Comparison of ENCODE assay signal across 13 cellular contexts in the genomic region with DNA sequence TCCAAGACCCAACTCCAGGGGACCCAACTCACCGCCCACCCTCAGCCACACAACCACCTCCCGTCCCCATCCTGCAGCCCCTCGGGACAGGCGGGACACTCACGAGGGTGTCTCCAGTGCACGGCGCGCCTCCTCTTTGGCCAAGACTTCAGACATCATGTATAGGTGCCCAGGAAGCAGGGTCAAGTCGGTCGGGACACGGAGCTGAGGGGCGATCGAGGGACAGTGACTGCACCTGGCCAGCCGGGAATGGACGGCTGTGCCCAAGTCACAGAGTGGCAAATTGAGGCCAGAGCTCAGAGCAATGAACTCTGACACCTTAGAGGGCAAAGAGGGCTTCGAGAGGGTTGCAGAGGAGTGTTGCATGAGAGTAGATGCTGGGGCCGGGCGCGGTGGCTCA. TPM values are rescaled to one million over a fixed set of nuclear protein-coding genes. Genes with fewer than 3 reads are reported as not detected.
A peak's percentile ranks its signal among the peaks of the same experiment; 100 is the strongest.
DNase-seq lines count a peak whose midpoint lies in the region; FAIRE-seq and TF ChIP-seq lines count a peak whose summit lies in the region.
"Had no signal": no experiment of that assay in that cellular context is flagged by ENCODE, and none has a peak within 500 bp of the region (broad histone marks: within the 10 kb centered on the region; RNA-seq: fewer than 3 reads in every experiment).

No MANE protein-coding gene starts in this region.

- no peak overlapping the region for H4K91ac ChIP-seq in H1 (replicated peaks; ENCODE audit: insufficient read length, low read length)

- no peaks in the 10 kb centered on the region; a peak in 1 of 7 replicates for H3K27me3 ChIP-seq in H1 (replicated peaks in 1 of 4; ENCODE audit: control insufficient read depth in 3 of 4, extremely low read depth in 1 of 4, insufficient read depth in 3 of 4, low read length in 3 of 4)

- TF ChIP-seq EP300 in H1 (IDR thresholded peaks at IDR 0.05; ENCODE audit: borderline replicate concordance in 1 of 2, low read depth in 2 of 2, low read length in 2 of 2): no peak

- no peak for TF ChIP-seq RAD21 in H1 (IDR thresholded peaks at IDR 0.05 in 1 of 2, conservative IDR thresholded peaks at IDR 0.05 in 1 of 2; ENCODE audit: low read depth in 2 of 2, low read length in 2 of 2)

- peaks cover 0 to under 1% (median 0%) of the 10 kb centered on the region in 4 experiments; a peak in 2 of 8 replicates for H3K36me3 ChIP-seq in H1 (ENCODE audit: control insufficient read depth in 2 of 4, insufficient read depth in 4 of 4, low read length in 3 of 4)
- H3K36me3 ChIP-seq: tibial nerve had no signal

- no peaks in the 10 kb centered on the region for H3K79me1 ChIP-seq in H1 (ENCODE audit: low read depth, low read length)

- no peak overlapping the region for H3K27ac Mint-ChIP-seq in activated CD4-positive, alpha-beta memory T cell treated with anti-CD3 and anti-CD28 coated beads for 36 hours

- peaks cover 0 to 6% (median 3%) of the 10 kb centered on the region in 4 experiments; a peak in 5 of 7 replicates for H3K4me1 ChIP-seq in H1 (replicated peaks in 1 of 4; ENCODE audit: control insufficient read depth in 3 of 4, insufficient read depth in 4 of 4, low read length in 3 of 4)

- peaks cover 7% of the 10 kb centered on the region for H3K36me3 Mint-ChIP-seq in activated CD4-positive, alpha-beta memory T cell treated with anti-CD3 and anti-CD28 coated beads for 36 hours

- WGBS in H1 (ENCODE audit: extremely low coverage in 1 of 2, insufficient coverage in 1 of 2, insufficient read length in 1 of 2, insufficient replicate concordance in 2 of 2, low coverage in 1 of 2, low lambda C conversion rate in 2 of 2, missing lambda C conversion rate in 1 of 2), 2 experiments: 96% methylated on average over 19 of the region's 19 CpGs; no CpG with 5 or more reads in 1 of the 2 experiments

- no peak overlapping the region for H3K23ac ChIP-seq in H1 (ENCODE audit: insufficient read length)

- H3K27me3 Mint-ChIP-seq in activated CD4-positive, alpha-beta memory T cell treated with anti-CD3 and anti-CD28 coated beads for 36 hours: peaks cover 3% of the 10 kb centered on the region
- H3K27me3 Mint-ChIP-seq: activated B cell treated with CpG ODN at 0.5 μM for 24 hours had no signal

- no peaks in the 10 kb centered on the region for H3K9me3 ChIP-seq in H1 (ENCODE audit: insufficient read depth in 2 of 2, low read depth in 1 of 2, low read length in 1 of 2)
- H3K9me3 ChIP-seq: tibial nerve had no signal

- H3K4me2 ChIP-seq in H1 (ENCODE audit: insufficient read depth in 1 of 2, low read depth in 2 of 2, low read length in 2 of 2): peak overlapping the region in 1 of 2 experiments; percentile 88; a peak in 1 of 4 replicates

- peaks cover 20% of the 10 kb centered on the region; the same call in 1 of the 2 replicates for H3K23me2 ChIP-seq in H1 (ENCODE audit: low read depth, low read length)

- no peak overlapping the region for H2BK120ac ChIP-seq in H1 (replicated peaks; ENCODE audit: low read depth, low read length)

- no peak for FAIRE-seq in H1 (lab: Jason Lieb, UNC)
- FAIRE-seq: islet of Langerhans had no signal

- peaks cover 26% of the 10 kb centered on the region for H3K4me1 Mint-ChIP-seq in activated CD4-positive, alpha-beta memory T cell treated with anti-CD3 and anti-CD28 coated beads for 36 hours (ENCODE audit: low read depth)

- POLR2A ChIA-PET in activated CD4-positive, alpha-beta memory T cell treated with anti-CD3 and anti-CD28 coated beads for 36 hours (lab: Charles Lee): interaction anchor here (1.1 kb wide), 1 partner anchor 13 kb away, joined by 3 read pairs; no protein-coding TSS in a partner anchor
- POLR2A ChIA-PET in H1 (lab: Charles Lee; ENCODE audit: partially characterized antibody): interaction anchor here (0.5 to 4.8 kb wide), 7 partner anchors 9 to 80 kb away, joined by 3 to 46 read pairs (median 6); a partner anchor contains a TSS

- TF ChIP-seq POLR2A in H1 (IDR thresholded peaks at IDR 0.05; ENCODE audit: control extremely low read depth in 1 of 2, low read depth in 2 of 2, low read length in 2 of 2): no peak

- H2AK5ac ChIP-seq in H1 (ENCODE audit: low read depth, low read length): no peak overlapping the region

- H3K56ac ChIP-seq in H1 (replicated peaks; ENCODE audit: insufficient read length, low read depth, low read length): no peak overlapping the region

- no peak for DNase-seq in activated CD4-positive, alpha-beta memory T cell treated with anti-CD3 and anti-CD28 coated beads for 36 hours
- no peak for DNase-seq in H1 (ENCODE audit: low read depth in 1 of 2, low spot score in 2 of 2)
- no peak for DNase-seq in activated gamma-delta T cell (lab: John Stamatoyannopoulos, UW)
- no peak for DNase-seq in NCI-H2081 (lab: John Stamatoyannopoulos, UW)
- DNase-seq: activated B cell treated with CpG ODN at 0.5 μM for 24 hours, GM23248, midbrain, NCI-H1105 treated with DMSO at 0.1 percent for 48 hours, NCI-H446, OCI-M1 had no signal

- H3K9me3 Mint-ChIP-seq in activated CD4-positive, alpha-beta memory T cell treated with anti-CD3 and anti-CD28 coated beads for 36 hours: peaks cover under 1% of the 10 kb centered on the region
- H3K9me3 Mint-ChIP-seq: activated B cell treated with CpG ODN at 0.5 μM for 24 hours had no signal

- peak overlapping the region; percentile 50 for H3K4me3 Mint-ChIP-seq in activated CD4-positive, alpha-beta memory T cell treated with anti-CD3 and anti-CD28 coated beads for 36 hours

- no peak overlapping the region for H3K4me3 ChIP-seq in H1 (ENCODE audit: extremely low read depth in 1 of 4, insufficient read depth in 2 of 4, low read depth in 3 of 4, low read length in 4 of 4)
- H3K4me3 ChIP-seq: tibial nerve had no signal

- H2BK20ac ChIP-seq in H1 (ENCODE audit: low read length): no peak overlapping the region

- H3K79me2 ChIP-seq in H1 (ENCODE audit: control insufficient read depth in 1 of 2, insufficient read depth in 2 of 2, low read length in 2 of 2): no peaks in the 10 kb centered on the region

- H3K18ac ChIP-seq in H1 (ENCODE audit: extremely low read depth, low read length): no peak overlapping the region

- no peak overlapping the region for H3K14ac ChIP-seq in H1 (ENCODE audit: insufficient read length)

- intact Hi-C loops in activated CD4-positive, alpha-beta memory T cell treated with anti-CD3 and anti-CD28 coated beads for 36 hours (cut with micrococcal nuclease): no loop called here

- no peak overlapping the region for H2AFZ ChIP-seq in H1 (ENCODE audit: low read length)

- H4K20me1 ChIP-seq in H1 (replicated peaks in 1 of 2; ENCODE audit: control insufficient read depth in 1 of 2, insufficient read depth in 2 of 2, low read length in 2 of 2): peaks cover 2 to 22% of the 10 kb centered on the region in 2 experiments

- H3K27ac ChIP-seq in H1 (ENCODE audit: low read depth, low read length): no peak overlapping the region
- H3K27ac ChIP-seq: GM23248, tibial nerve had no signal

- H4K5ac ChIP-seq in H1 (ENCODE audit: insufficient read length, low read depth, low read length): no peak overlapping the region

- H2BK5ac ChIP-seq in H1 (ENCODE audit: low read depth, low read length): no peak overlapping the region

- H4K8ac ChIP-seq in H1 (ENCODE audit: extremely low read depth, insufficient read depth, low read length): no peak overlapping the region

- no peak overlapping the region for H3K9ac ChIP-seq in H1 (replicated peaks in 1 of 4; ENCODE audit: extremely low read depth in 1 of 4, low read depth in 3 of 4, low read length in 3 of 4)

- TF ChIP-seq CTCF in H1 (IDR thresholded peaks at IDR 0.05; ENCODE audit: control extremely low read depth in 1 of 3, insufficient read depth in 1 of 3, low read depth in 1 of 3, low read length in 3 of 3): no peak

- H2BK15ac ChIP-seq in H1 (ENCODE audit: low read length): peak overlapping the region; percentile 16; the same call in 1 of the 2 replicates

- CTCF ChIA-PET in activated CD4-positive, alpha-beta memory T cell treated with anti-CD3 and anti-CD28 coated beads for 36 hours (lab: Charles Lee): interaction anchor here (1.5 kb wide), 1 partner anchor 63 kb away, joined by 4 read pairs; no protein-coding TSS in a partner anchor
- CTCF ChIA-PET in H1 (lab: Charles Lee; ENCODE audit: partially characterized antibody): interaction anchor here (0.7 to 1.3 kb wide), 3 partner anchors 18 to 63 kb away, joined by 3 read pairs; no protein-coding TSS in a partner anchor

- no peak overlapping the region for H3K4ac ChIP-seq in H1 (replicated peaks; ENCODE audit: insufficient read length, low read depth, low read length)

- no peak overlapping the region for H2BK12ac ChIP-seq in H1 (ENCODE audit: low read depth, low read length)

RNA-seq across cellular contexts. Expression of a gene that starts 8.8 kb away (rescaled TPM):
- total RNA-seq in activated CD4-positive, alpha-beta memory T cell treated with anti-CD3 and anti-CD28 coated beads for 36 hours: 1 to 10 TPM; 9.1 to 9.4 TPM
- 15.3 and 18.1 TPM in 2 replicates for total RNA-seq in H1 (2021; fragmentation: NEBNext Ultra II Directional; extraction: Animal tissue kit (Norgen Biotek cat#: 25700))
- polyA plus RNA-seq in H1 (2011; rRNA removed): 33.6 and 37.3 TPM in 2 replicates
- polyA plus RNA-seq in H1 (2011; cell fraction: cytosol; rRNA removed): 39.4 TPM
- 33.5 TPM for polyA plus RNA-seq in H1 (2011; cell fraction: nucleus; rRNA removed)
- polyA plus RNA-seq in H1 (2012, experiment 1 of 2): 21.5 to 32.2 TPM (median 25.1 TPM) in 4 replicates
- polyA plus RNA-seq in H1 (2012, experiment 2 of 2): 30.2 TPM
- polyA plus RNA-seq in H1 (2013, experiment 1 of 2): 18.5 TPM
- 19.0 TPM for polyA plus RNA-seq in H1 (2013, experiment 2 of 2)
- 11.4 and 11.9 TPM in 2 replicates for polyA minus RNA-seq in H1 (2011; rRNA and poly(A)+ RNA removed)
- 12.0 TPM for polyA minus RNA-seq in H1 (2011; cell fraction: cytosol; rRNA and poly(A)+ RNA removed)
- 8.0 TPM for polyA minus RNA-seq in H1 (2011; cell fraction: nucleus; rRNA and poly(A)+ RNA removed)

RNA-seq across cellular contexts. Expression of a gene that starts 13.5 kb away (rescaled TPM):
- total RNA-seq in activated CD4-positive, alpha-beta memory T cell treated with anti-CD3 and anti-CD28 coated beads for 36 hours: 10 to 100 TPM; 19.6 to 22.6 TPM
- 24.2 and 27.7 TPM in 2 replicates for total RNA-seq in H1 (2021; fragmentation: NEBNext Ultra II Directional; extraction: Animal tissue kit (Norgen Biotek cat#: 25700))
- 22.9 and 31.6 TPM in 2 replicates for polyA plus RNA-seq in H1 (2011; rRNA removed)
- 25.7 TPM for polyA plus RNA-seq in H1 (2011; cell fraction: cytosol; rRNA removed)
- polyA plus RNA-seq in H1 (2011; cell fraction: nucleus; rRNA removed): 32.1 TPM
- 15.1 to 38.3 TPM (median 35.6 TPM) in 4 replicates for polyA plus RNA-seq in H1 (2012, experiment 1 of 2)
- polyA plus RNA-seq in H1 (2012, experiment 2 of 2): 21.6 TPM
- polyA plus RNA-seq in H1 (2013, experiment 1 of 2): 15.0 TPM
- 12.4 TPM for polyA plus RNA-seq in H1 (2013, experiment 2 of 2)
- polyA minus RNA-seq in H1 (2011; rRNA and poly(A)+ RNA removed): 10.8 and 12.6 TPM in 2 replicates
- polyA minus RNA-seq in H1 (2011; cell fraction: cytosol; rRNA and poly(A)+ RNA removed): 13.0 TPM
- polyA minus RNA-seq in H1 (2011; cell fraction: nucleus; rRNA and poly(A)+ RNA removed): 15.3 TPM

RNA-seq across cellular contexts. Expression of a gene that starts 25.5 kb away (rescaled TPM):
- 1 to 10 TPM; 7.8 to 8.1 TPM for total RNA-seq in activated CD4-positive, alpha-beta memory T cell treated with anti-CD3 and anti-CD28 coated beads for 36 hours
- 54.8 and 58.8 TPM in 2 replicates for total RNA-seq in H1 (2021; fragmentation: NEBNext Ultra II Directional; extraction: Animal tissue kit (Norgen Biotek cat#: 25700))
- polyA plus RNA-seq in H1 (2011; rRNA removed): 181 and 194 TPM in 2 replicates
- polyA plus RNA-seq in H1 (2011; cell fraction: cytosol; rRNA removed): 135 TPM
- 150 TPM for polyA plus RNA-seq in H1 (2011; cell fraction: nucleus; rRNA removed)
- 50.5 to 86.8 TPM (median 84.0 TPM) in 4 replicates for polyA plus RNA-seq in H1 (2012, experiment 1 of 2)
- polyA plus RNA-seq in H1 (2012, experiment 2 of 2): 95.6 TPM
- polyA plus RNA-seq in H1 (2013, experiment 1 of 2): 46.1 TPM
- polyA plus RNA-seq in H1 (2013, experiment 2 of 2): 42.6 TPM
- polyA minus RNA-seq in H1 (2011; rRNA and poly(A)+ RNA removed): 26.0 and 38.0 TPM in 2 replicates
- 40.8 TPM for polyA minus RNA-seq in H1 (2011; cell fraction: cytosol; rRNA and poly(A)+ RNA removed)
- 25.0 TPM for polyA minus RNA-seq in H1 (2011; cell fraction: nucleus; rRNA and poly(A)+ RNA removed)

RNA-seq across cellular contexts. Expression of a gene that starts 27.7 kb away (rescaled TPM):
- total RNA-seq in activated CD4-positive, alpha-beta memory T cell treated with anti-CD3 and anti-CD28 coated beads for 36 hours: 1 to 10 TPM; 2.4 to 2.6 TPM
- 0.38 and 0.41 TPM in 2 replicates for total RNA-seq in H1 (2021; fragmentation: NEBNext Ultra II Directional; extraction: Animal tissue kit (Norgen Biotek cat#: 25700))
- 0.39 and 0.58 TPM in 2 replicates for polyA plus RNA-seq in H1 (2011; rRNA removed)
- polyA plus RNA-seq in H1 (2011; cell fraction: cytosol; rRNA removed): 0.40 TPM
- 0.17 TPM for polyA plus RNA-seq in H1 (2011; cell fraction: nucleus; rRNA removed)
- 0.19 to 0.50 TPM (median 0.50 TPM) in 3 of 4 replicates, not detected in the other for polyA plus RNA-seq in H1 (2012, experiment 1 of 2)
- 0.55 TPM for polyA plus RNA-seq in H1 (2012, experiment 2 of 2)
- 1.1 TPM for polyA plus RNA-seq in H1 (2013, experiment 1 of 2)
- polyA plus RNA-seq in H1 (2013, experiment 2 of 2): 1.1 TPM
- polyA minus RNA-seq in H1 (2011; rRNA and poly(A)+ RNA removed): not detected in 2 replicates
- polyA minus RNA-seq in H1 (2011; cell fraction: cytosol; rRNA and poly(A)+ RNA removed): not detected
- polyA minus RNA-seq in H1 (2011; cell fraction: nucleus; rRNA and poly(A)+ RNA removed): not detected
- total RNA-seq: activated B cell treated with CpG ODN at 0.5 μM for 24 hours, GM23248 had no signal
- polyA plus RNA-seq: GM23248 had no signal

RNA-seq across cellular contexts. Expression of a gene that starts 50.8 kb away (rescaled TPM):
- total RNA-seq in activated CD4-positive, alpha-beta memory T cell treated with anti-CD3 and anti-CD28 coated beads for 36 hours: not detected
- 5.8 and 7.3 TPM in 2 replicates for total RNA-seq in H1 (2021; fragmentation: NEBNext Ultra II Directional; extraction: Animal tissue kit (Norgen Biotek cat#: 25700))
- 10.7 and 15.5 TPM in 2 replicates for polyA plus RNA-seq in H1 (2011; rRNA removed)
- 6.7 TPM for polyA plus RNA-seq in H1 (2011; cell fraction: cytosol; rRNA removed)
- 29.9 TPM for polyA plus RNA-seq in H1 (2011; cell fraction: nucleus; rRNA removed)
- polyA plus RNA-seq in H1 (2012, experiment 1 of 2): 3.0 to 7.8 TPM (median 5.7 TPM) in 4 replicates
- polyA plus RNA-seq in H1 (2012, experiment 2 of 2): 15.8 TPM
- 4.3 TPM for polyA plus RNA-seq in H1 (2013, experiment 1 of 2)
- polyA plus RNA-seq in H1 (2013, experiment 2 of 2): 4.3 TPM
- polyA minus RNA-seq in H1 (2011; rRNA and poly(A)+ RNA removed): 1.2 and 1.9 TPM in 2 replicates
- 2.8 TPM for polyA minus RNA-seq in H1 (2011; cell fraction: cytosol; rRNA and poly(A)+ RNA removed)
- polyA minus RNA-seq in H1 (2011; cell fraction: nucleus; rRNA and poly(A)+ RNA removed): 3.5 TPM
- total RNA-seq: activated B cell treated with CpG ODN at 0.5 μM for 24 hours, GM23248, tibial nerve had no signal
- polyA plus RNA-seq: CD4-positive, alpha-beta memory T cell; GM23248 had no signal
